In genomic region chr20:62466071-62466760, GRCh38 we compare ENCODE assay signal across 17 cellular contexts. TPM values are rescaled to one million over a fixed set of nuclear protein-coding genes. Genes with fewer than 3 reads are reported as not detected.
A peak's percentile ranks its signal among the peaks of the same experiment; 100 is the strongest.
DNase-seq lines count a peak whose midpoint lies in the region; ATAC-seq, FAIRE-seq and TF ChIP-seq lines count a peak whose summit lies in the region.
"Had no signal": no experiment of that assay in that cellular context is flagged by ENCODE, and none has a peak within 500 bp of the region (broad histone marks: within the 10 kb centered on the region; RNA-seq: fewer than 3 reads in every experiment).

No MANE protein-coding gene starts in this region.

- no peak overlapping the region for H3K27ac ChIP-seq in RWPE2 (ENCODE audit: poor library complexity, severe bottlenecking)
- H3K27ac ChIP-seq: BLaER1 had no signal

- peak; percentile 3 for ATAC-seq in left ventricle myocardium superior
- ATAC-seq in RWPE2 (ENCODE audit: low read depth), result peak; percentile 11; the same call in 2 of the 3 replicates
- ATAC-seq in HG03039 (IDR thresholded peaks at IDR 0.05; ENCODE audit: unreplicated experiment), result no peak
- ATAC-seq: CD8-positive, alpha-beta T cell had no signal

- H3K9me3 ChIP-seq in RWPE2 (ENCODE audit: severe bottlenecking), result no peaks in the 10 kb centered on the region
- H3K9me3 ChIP-seq: BLaER1, HAP-1 had no signal

- H3K27ac Mint-ChIP-seq in neural crest cell (ENCODE audit: unreplicated experiment), result peak overlapping the region; percentile 19
- H3K27ac Mint-ChIP-seq: CD8-positive, alpha-beta T cell had no signal

- H3K4me1 ChIP-seq in RWPE2 (ENCODE audit: insufficient read depth, poor library complexity, severe bottlenecking), result no peaks in the 10 kb centered on the region
- H3K4me1 ChIP-seq: BLaER1, HAP-1 had no signal

- DNase-seq in left ventricle myocardium superior (peak; percentile 49), cardiac septum (ENCODE audit: low spot score) (no peak), RWPE2 (ENCODE audit: low spot score) (no peak), neural crest cell (ENCODE audit: low read depth, low spot score) (no peak), urothelium cell line (ENCODE audit: low spot score) (no peak), iPS-NIHi7 (ENCODE audit: extremely low spot score) (no peak), NCI-H82 treated with DMSO at 0.1 percent for 48 hours (lab: John Stamatoyannopoulos, UW; ENCODE audit: unreplicated experiment) (no peak)
- DNase-seq: 8988T; Calu3; CD8-positive, alpha-beta T cell; DMS79 treated with DMSO at 0.1 percent for 48 hours; GF-D8; GOT3 had no signal

- H3K36me3 ChIP-seq in RWPE2 (ENCODE audit: low read depth), result no peaks in the 10 kb centered on the region
- H3K36me3 ChIP-seq: BLaER1, HAP-1 had no signal

- no peaks in the 10 kb centered on the region for H3K36me3 Mint-ChIP-seq in neural crest cell (ENCODE audit: low read depth)
- H3K36me3 Mint-ChIP-seq: CD8-positive, alpha-beta T cell had no signal

- intact Hi-C loops in left ventricle myocardium superior (cut with micrococcal nuclease) (no loop called here), cardiac septum (cut with DNase I) (no loop called here)

- no peak overlapping the region for H3K4me3 Mint-ChIP-seq in neural crest cell
- H3K4me3 Mint-ChIP-seq: CD8-positive, alpha-beta T cell had no signal

- H3K27me3 ChIP-seq in RWPE2 (ENCODE audit: insufficient read depth, poor library complexity, severe bottlenecking), result peaks cover 50% of the 10 kb centered on the region

- H3K4me1 Mint-ChIP-seq in neural crest cell, result peaks cover 11% of the 10 kb centered on the region

- no peak overlapping the region for H3K4me3 ChIP-seq in RWPE2 (ENCODE audit: severe bottlenecking)
- H3K4me3 ChIP-seq: BLaER1, HAP-1 had no signal

- no peaks in the 10 kb centered on the region for H3K9me3 Mint-ChIP-seq in neural crest cell
- H3K9me3 Mint-ChIP-seq: CD8-positive, alpha-beta T cell had no signal

- peaks cover 15% of the 10 kb centered on the region for H3K27me3 Mint-ChIP-seq in neural crest cell (ENCODE audit: low read depth)

- peak; percentile 75 for FAIRE-seq in urothelium cell line (lab: Jason Lieb, UNC)

- no peak for TF ChIP-seq CTCF in RWPE2 (IDR thresholded peaks at IDR 0.05; ENCODE audit: poor library complexity, severe bottlenecking)
- TF ChIP-seq CTCF in neural crest cell (conservative IDR thresholded peaks at IDR 0.05), result no peak

RNA-seq across cellular contexts. Expression of gene GATA5, which starts 9.6 kb away (rescaled TPM):
- total RNA-seq in left ventricle myocardium superior (18.1 TPM), cardiac septum (1.0 TPM), neural crest cell (0.14 TPM in 1 of 2 replicates, not detected in the other)
- total RNA-seq: A673; Calu3; CD8-positive, alpha-beta T cell had no signal

RNA-seq across cellular contexts. Expression of gene RBBP8NL, which starts 38.9 kb away (rescaled TPM):
- total RNA-seq in left ventricle myocardium superior (not detected), cardiac septum (not detected), neural crest cell (not detected in 2 replicates)
- total RNA-seq: A673; CD8-positive, alpha-beta T cell had no signal

RNA-seq across cellular contexts. Expression of gene CABLES2, which starts 59.1 kb away (rescaled TPM):
- total RNA-seq in left ventricle myocardium superior, result 19.1 TPM
- 10.7 TPM for total RNA-seq in cardiac septum
- 25.2 and 26.6 TPM in 2 replicates for total RNA-seq in neural crest cell
